23 cellular contexts compared by ENCODE assay signal in genomic region chr5:158126442-158127399, GRCh38.
DNase-seq lines count a peak whose midpoint lies in the region; ATAC-seq, FAIRE-seq and TF ChIP-seq lines count a peak whose summit lies in the region.
"Had no signal": no experiment of that assay in that cellular context is flagged by ENCODE, and none has a peak within 500 bp of the region (broad histone marks: within the 10 kb centered on the region; RNA-seq: fewer than 3 reads in every experiment).

No MANE protein-coding gene starts in this region.

- no peaks in the 10 kb centered on the region for H3K9me3 Mint-ChIP-seq in nephron
- H3K9me3 Mint-ChIP-seq: CD4-positive, CD25-positive, alpha-beta regulatory T cell had no signal

- no peaks in the 10 kb centered on the region for H4K20me1 ChIP-seq in GM12878 (ENCODE audit: control insufficient read depth, insufficient read depth)

- RAD21 ChIA-PET in GM12878 (lab: Charles Lee; ENCODE audit: unreplicated experiment), result no interaction called here

- peak overlapping the region; percentile 5 to 64 (median 62) for H3K27ac Mint-ChIP-seq in nephron
- H3K27ac Mint-ChIP-seq: B cell; CD4-positive, CD25-positive, alpha-beta regulatory T cell had no signal

- no peaks in the 10 kb centered on the region for H3K36me3 ChIP-seq in GM12878 (ENCODE audit: control insufficient read depth in 2 of 2, insufficient read depth in 2 of 2, low read length in 1 of 2)
- H3K36me3 ChIP-seq: MG63 had no signal

- H2AFZ ChIP-seq in GM12878 (ENCODE audit: control insufficient read depth, low read depth, low read length), result no peak overlapping the region

- intact Hi-C loops in GM12878 (cut with micrococcal nuclease; ENCODE audit: unreplicated experiment), result no loop called here

- CTCF ChIA-PET in GM12878 (lab: Yijun Ruan, JAX), result no interaction called here

- no peak overlapping the region for H3K9ac ChIP-seq in GM12878 (ENCODE audit: control insufficient read depth, insufficient read depth, low read length)

- H3K4me3 Mint-ChIP-seq in nephron, result peak overlapping the region in 1 of 3 experiments; percentile 48
- H3K4me3 Mint-ChIP-seq: B cell; CD4-positive, CD25-positive, alpha-beta regulatory T cell had no signal

- H3K27me3 Mint-ChIP-seq in nephron (ENCODE audit: low read depth), result peaks cover 10% of the 10 kb centered on the region
- H3K27me3 Mint-ChIP-seq: CD4-positive, CD25-positive, alpha-beta regulatory T cell had no signal

- no peak for FAIRE-seq in GM12878 (lab: Jason Lieb, UNC)
- FAIRE-seq: H54, RCC 7860 had no signal

- no peaks in the 10 kb centered on the region for H3K4me1 ChIP-seq in GM12878 (ENCODE audit: control insufficient read depth, insufficient read depth, low read length)
- H3K4me1 ChIP-seq: Caco-2 had no signal

- TF ChIP-seq POLR2A in GM12878 (IDR thresholded peaks at IDR 0.05; ENCODE audit: low read depth, low read length), result no peak

- H3K4me1 Mint-ChIP-seq in nephron, result peaks cover 22% of the 10 kb centered on the region
- H3K4me1 Mint-ChIP-seq: CD4-positive, CD25-positive, alpha-beta regulatory T cell had no signal

- no peak overlapping the region for H3K27ac ChIP-seq in GM12878 (ENCODE audit: control insufficient read depth, insufficient read depth)
- H3K27ac ChIP-seq: 22Rv1, HL-60, SK-N-MC had no signal

- H3K27me3 ChIP-seq in GM12878 (replicated peaks in 1 of 2; ENCODE audit: control insufficient read depth in 2 of 2, insufficient read depth in 2 of 2, low read length in 1 of 2), result peaks cover 0 to 4% of the 10 kb centered on the region in 2 experiments; a peak in 1 of 4 replicates
- H3K27me3 ChIP-seq: MG63 had no signal

- H3K36me3 Mint-ChIP-seq in nephron (ENCODE audit: low read depth), result no peaks in the 10 kb centered on the region
- H3K36me3 Mint-ChIP-seq: CD4-positive, CD25-positive, alpha-beta regulatory T cell had no signal

- no peaks in the 10 kb centered on the region for H3K9me3 ChIP-seq in GM12878 (replicated peaks; ENCODE audit: control insufficient read depth, insufficient read depth, low read length)
- H3K9me3 ChIP-seq: Caco-2, MG63 had no signal

- POLR2A ChIA-PET in GM12878 (lab: Charles Lee), result no interaction called here

- SMC1A ChIA-PET in GM12878 (lab: Charles Lee; ENCODE audit: uncharacterized antibody, unreplicated experiment), result no interaction called here

- no TSS peak for BruUV-seq in GM12878 (replicated peaks; lab: Mats Ljungman, UMichigan)

- no peak overlapping the region for H3K4me2 ChIP-seq in GM12878 (ENCODE audit: control insufficient read depth, insufficient read depth)

- no peaks in the 10 kb centered on the region for H3K79me2 ChIP-seq in GM12878 (ENCODE audit: control insufficient read depth, insufficient read depth, low read length)

- no peak for TF ChIP-seq CTCF in GM12878 (IDR thresholded peaks at IDR 0.05 in 2 of 3, conservative IDR thresholded peaks at IDR 0.05 in 1 of 3; ENCODE audit: control insufficient read depth in 2 of 3, extremely low read depth in 1 of 3, insufficient read depth in 1 of 3, low read depth in 3 of 3, low read length in 3 of 3)
- no peak for TF ChIP-seq CTCF in nephron (IDR thresholded peaks at IDR 0.05; ENCODE audit: unreplicated experiment in 3 of 3)

- no peak overlapping the region for H3K4me3 ChIP-seq in GM12878
- H3K4me3 ChIP-seq: MG63, SK-N-MC had no signal

- in situ Hi-C loops in GM12878 (cut with MboI), result no loop called here

- no peak for TF ChIP-seq RAD21 in GM12878 (IDR thresholded peaks at IDR 0.05; ENCODE audit: insufficient read depth, low read depth, low read length)

- TF ChIP-seq EP300 in GM12878 (IDR thresholded peaks at IDR 0.05; ENCODE audit: borderline replicate concordance in 1 of 2, control insufficient read depth in 1 of 2, low read depth in 2 of 2, low read length in 2 of 2), result no peak

- peak; percentile 38 for DNase-seq in NCI-H1092 treated with DMSO at 0.1 percent for 48 hours (lab: John Stamatoyannopoulos, UW)
- DNase-seq in NCI-H1092 (lab: John Stamatoyannopoulos, UW), result no peak
- peak; percentile 57 for DNase-seq in NCI-H146 treated with DMSO at 0.1 percent for 48 hours (lab: John Stamatoyannopoulos, UW; ENCODE audit: unreplicated experiment)
- no peak for DNase-seq in GM12878 (ENCODE audit: low read depth, low spot score)
- no peak for DNase-seq in activated CD4-positive, alpha-beta T cell treated with anti-CD3 and anti-CD28 coated beads, Interleukin-2, amount 50 U/mL, for 1 hour
- DNase-seq: Caco-2; CD4-positive, CD25-positive, alpha-beta regulatory T cell; Kasumi-1; MG63; NCI-H1048; NCI-H187 treated with DMSO at 0.1 percent for 48 hours; NCI-H526; T-helper 1 cell had no signal

- ATAC-seq in GM12878 (no peak), HG02938 (IDR thresholded peaks at IDR 0.05; ENCODE audit: unreplicated experiment) (no peak), GM18868 (IDR thresholded peaks at IDR 0.05; ENCODE audit: unreplicated experiment) (no peak)
- ATAC-seq: Right ventricle myocardium inferior had no signal

- WGBS in GM12878 (ENCODE audit: insufficient coverage, insufficient replicate concordance, low lambda C conversion rate, missing lambda C conversion rate), result 25% methylated on average over 10 of the region's 11 CpGs

TF ChIP-seq in GM12878, 131 proteins besides CTCF, POLR2A, EP300 and RAD21:
- TF ChIP-seq ZNF384 (IDR thresholded peaks at IDR 0.05; ENCODE audit: borderline replicate concordance, low read depth, low read length) (0 out of 2 replicates have a peak, but pooled peaks have one; percentile 33), TAF1 (IDR thresholded peaks at IDR 0.05; ENCODE audit: borderline replicate concordance, low read depth, low read length) (no peak)
TF ChIP-seq in GM12878: peak in this region for 1.

Comparison
In these comparisons a context has a peak if more than half of its experiments do, and no peak if none do; other contexts are left out.
1. DNase-seq: peak in NCI-H1092 treated with DMSO at 0.1 percent for 48 hours (single experiment) and NCI-H146 treated with DMSO at 0.1 percent for 48 hours (single experiment); none in NCI-H1092 (single experiment), GM12878 (single experiment) and activated CD4-positive, alpha-beta T cell treated with anti-CD3 and anti-CD28 coated beads, Interleukin-2, amount 50 U/mL, for 1 hour (single experiment).